Comparison of ENCODE assay signal across 8 cellular contexts in genomic region chr9:131656356-131657030, GRCh38.
DNase-seq lines count a peak whose midpoint lies in the region; ATAC-seq and TF ChIP-seq lines count a peak whose summit lies in the region.

No MANE protein-coding gene starts in this region.

- H3K27ac Mint-ChIP-seq in chondrocyte (ENCODE audit: unreplicated experiment) (peak overlapping the region; percentile 82), GM23338 (no peak overlapping the region)

- TF ChIP-seq CTCF in chondrocyte (IDR thresholded peaks at IDR 0.05) (no peak), tibial nerve (IDR thresholded peaks at IDR 0.05) (no peak), GM23338 (conservative IDR thresholded peaks at IDR 0.05; ENCODE audit: low read depth in 2 of 2) (no peak)

- H3K27me3 Mint-ChIP-seq in chondrocyte (ENCODE audit: low read depth) (no peaks in the 10 kb centered on the region), GM23338 (ENCODE audit: insufficient read depth, low read depth, poor library complexity) (peaks cover 4% of the 10 kb centered on the region)

- H3K4me3 ChIP-seq in mucosa of rectum (ENCODE audit: low read length in 2 of 2) = peak overlapping the region in 1 of 2 donors; percentile 2
- no peak overlapping the region for H3K4me3 ChIP-seq in tibial nerve
- no peak overlapping the region for H3K4me3 ChIP-seq in GM23338

- ATAC-seq in HG03280 (IDR thresholded peaks at IDR 0.05; ENCODE audit: unreplicated experiment) = peak; percentile 35
- no peak for ATAC-seq in GM23338

- H4K20me1 ChIP-seq in GM23338 (replicated peaks; ENCODE audit: insufficient read depth) = no peaks in the 10 kb centered on the region

- no peaks in the 10 kb centered on the region for H3K27me3 ChIP-seq in mucosa of rectum (ENCODE audit: control insufficient read depth in 2 of 2, insufficient read depth in 2 of 2, low read length in 2 of 2)
- H3K27me3 ChIP-seq in tibial nerve = no peaks in the 10 kb centered on the region
- no peaks in the 10 kb centered on the region for H3K27me3 ChIP-seq in GM23338 (ENCODE audit: insufficient read depth)

- H3K9me3 Mint-ChIP-seq in chondrocyte (ENCODE audit: low read depth) (no peaks in the 10 kb centered on the region), GM23338 (no peaks in the 10 kb centered on the region)

- H2AFZ ChIP-seq in GM23338 = no peak overlapping the region

- H3K9me3 ChIP-seq in mucosa of rectum (ENCODE audit: control insufficient read depth in 2 of 2, low read length in 2 of 2) (no peaks in the 10 kb centered on the region), tibial nerve (no peaks in the 10 kb centered on the region)

- H3K9me2 ChIP-seq in GM23338 (ENCODE audit: insufficient read depth) = no peaks in the 10 kb centered on the region

- DNase-seq in GM19238 (ENCODE audit: insufficient read length, low spot score) (peak; percentile 62), UCSD-AML1 (lab: John Stamatoyannopoulos, UW; ENCODE audit: unreplicated experiment) (peak; percentile 93), chondrocyte (ENCODE audit: low spot score) (no peak), tibial nerve (ENCODE audit: low spot score in 2 of 2) (peak; percentile 30 to 57), GM23338 (ENCODE audit: low spot score) (no peak), islet precursor cell (no peak)

- peak; percentile 33 to 87 for TF ChIP-seq EP300 in tibial nerve (IDR thresholded peaks at IDR 0.05)

- H3K36me3 Mint-ChIP-seq in chondrocyte (ENCODE audit: low read depth) = no peaks in the 10 kb centered on the region
- H3K36me3 Mint-ChIP-seq in GM23338 (ENCODE audit: low read depth) = no peaks in the 10 kb centered on the region

- TF ChIP-seq POLR2A in tibial nerve (IDR thresholded peaks at IDR 0.05) = peak in 1 of 2 donors; percentile 13

- H3K27ac ChIP-seq in mucosa of rectum (ENCODE audit: low read depth in 2 of 2, low read length in 2 of 2) = peak overlapping the region; percentile 78 to 81
- H3K27ac ChIP-seq in tibial nerve = peak overlapping the region in 3 of 4 donors; percentile 29 to 71 (median 53)
- no peak overlapping the region for H3K27ac ChIP-seq in GM23338 (ENCODE audit: low read depth)

- no peaks in the 10 kb centered on the region for H3K36me3 ChIP-seq in mucosa of rectum (ENCODE audit: control insufficient read depth in 2 of 2, insufficient read depth in 2 of 2, low read length in 2 of 2)
- H3K36me3 ChIP-seq in tibial nerve = no peaks in the 10 kb centered on the region
- no peaks in the 10 kb centered on the region for H3K36me3 ChIP-seq in GM23338 (ENCODE audit: insufficient read depth)

- H3K4me2 ChIP-seq in GM23338 = no peak overlapping the region

- WGBS in tibial nerve, 2 donors = 75 to 88% methylated on average over 9 of the region's 9 CpGs

- H3K4me1 ChIP-seq in mucosa of rectum (ENCODE audit: control insufficient read depth in 2 of 2, insufficient read depth in 2 of 2, low read length in 2 of 2) = peaks cover 30 to 37% of the 10 kb centered on the region in 2 donors
- peaks cover 0 to 66% (median 33%) of the 10 kb centered on the region in 4 donors for H3K4me1 ChIP-seq in tibial nerve
- H3K4me1 ChIP-seq in GM23338 (ENCODE audit: insufficient read depth) = peaks cover 34% of the 10 kb centered on the region

- H3K4me1 Mint-ChIP-seq in chondrocyte (ENCODE audit: low read depth) (peaks cover 54% of the 10 kb centered on the region), GM23338 (peaks cover 55% of the 10 kb centered on the region)

- peaks cover 14% of the 10 kb centered on the region for H3F3A ChIP-seq in GM23338 (replicated peaks; ENCODE audit: low read depth)

- H3K79me2 ChIP-seq in GM23338 (replicated peaks; ENCODE audit: insufficient read depth) = peaks cover 77% of the 10 kb centered on the region

- H3K4me3 Mint-ChIP-seq in chondrocyte (ENCODE audit: unreplicated experiment) (no peak overlapping the region), GM23338 (no peak overlapping the region)

- H3K9ac ChIP-seq in mucosa of rectum (ENCODE audit: low read depth in 1 of 2, low read length in 2 of 2) = peak overlapping the region; percentile 29 to 34

TF ChIP-seq in GM23338, 12 proteins besides CTCF, POLR2A, EP300 and RAD21:
- no peak for TF ChIP-seq EZH2phosphoT487 (IDR thresholded peaks at IDR 0.05; ENCODE audit: unreplicated experiment)
- TF ChIP-seq STAT1 (IDR thresholded peaks at IDR 0.05; ENCODE audit: unreplicated experiment) = no peak

Comparison
In these comparisons a context has a peak if more than half of its experiments do, and no peak if none do; other contexts are left out.
1. DNase-seq: peak in GM19238 (single experiment), UCSD-AML1 (single experiment) and tibial nerve (2 of 2); none in chondrocyte (single experiment), GM23338 (single experiment) and islet precursor cell (single experiment).